ENCODE assay signal across 31 cellular contexts in the genomic region with DNA sequence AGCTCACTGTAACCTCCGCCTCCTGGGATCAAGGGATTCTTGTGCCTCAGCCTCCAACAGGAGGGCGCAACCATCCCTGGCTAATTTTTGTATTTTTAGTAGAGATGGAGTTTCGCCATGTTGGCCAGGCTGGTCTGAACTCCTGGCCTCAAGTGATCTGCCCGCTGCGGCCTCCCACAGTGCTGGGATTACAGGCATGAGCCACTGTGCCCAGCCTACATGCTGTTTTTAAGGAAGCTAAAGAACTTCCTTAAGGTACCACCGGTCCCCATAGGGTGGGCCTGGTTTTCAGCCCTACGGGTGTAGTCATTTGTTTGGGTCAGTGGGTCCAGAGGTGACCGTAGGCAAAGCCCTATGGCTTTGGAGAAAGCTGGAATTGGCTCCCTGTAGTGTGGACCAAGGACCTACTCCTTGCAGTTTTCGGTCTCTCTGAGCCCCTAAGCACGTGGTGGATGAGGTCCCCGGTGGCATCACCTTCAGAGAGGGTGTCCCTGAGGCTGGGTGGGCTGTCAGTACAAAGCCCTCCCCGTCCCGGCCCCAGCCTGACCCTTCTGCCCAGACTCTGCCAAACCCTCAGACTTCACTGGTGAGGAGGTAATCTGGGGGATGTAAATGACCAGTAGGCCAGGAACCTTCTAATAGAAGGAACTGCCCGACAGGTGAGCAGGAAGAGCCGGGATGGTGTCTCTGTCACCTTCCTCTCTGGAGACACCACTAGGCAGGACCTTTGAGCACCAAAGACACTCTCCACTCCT. TPM values are rescaled to one million over a fixed set of nuclear protein-coding genes. Genes with fewer than 3 reads are reported as not detected.
"Had no signal": no experiment of that assay in that cellular context is flagged by ENCODE, and none has a peak within 500 bp of the region (broad histone marks: within the 10 kb centered on the region; RNA-seq: fewer than 3 reads in every experiment).

No MANE protein-coding gene starts in this region.

- H3K9me3 ChIP-seq: adrenal gland, body of pancreas, pancreas, prostate gland, sigmoid colon, suprapubic skin, tibial artery had no signal

- FAIRE-seq: islet of Langerhans, pancreas, small intestine had no signal

- H3K27ac Mint-ChIP-seq: activated CD8-positive, alpha-beta memory T cell treated with anti-CD3 and anti-CD28 coated beads, Interleukin-2, amount 10 ng/mL, durations not matched to agents 7 days and 5 days; activated CD8-positive, alpha-beta T cell treated with anti-CD3 and anti-CD28 coated beads, Interleukin-2, amount 10 ng/mL, durations not matched to agents 7 days and 5 days; T-helper 1 cell treated with Interleukin-12 subunit alpha and Interleukin-12 subunit beta and Interleukin-4 antibody, amounts not matched to agents 30 μg/mL and 1 μg/mL, for 36 hours; WTC11 had no signal

- H3K27ac ChIP-seq: adrenal gland, body of pancreas, cardiac muscle cell, coronary artery, dorsolateral prefrontal cortex, pancreas, sigmoid colon, suprapubic skin, tibial artery had no signal

- H3K36me3 ChIP-seq: cardiac muscle cell, prostate gland had no signal

- H3K4me3 ChIP-seq: adrenal gland, body of pancreas, cardiac muscle cell, coronary artery, dorsolateral prefrontal cortex, pancreas, prostate gland, sigmoid colon, suprapubic skin, tibial artery had no signal

- DNase-seq: activated CD4-positive, alpha-beta T cell treated with anti-CD3 and anti-CD28 coated beads for 1 hour; activated CD8-positive, alpha-beta memory T cell treated with anti-CD3 and anti-CD28 coated beads, Interleukin-2, amount 10 ng/mL, durations not matched to agents 7 days and 5 days; activated CD8-positive, alpha-beta T cell treated with anti-CD3 and anti-CD28 coated beads, Interleukin-2, amount 10 ng/mL, durations not matched to agents 7 days and 5 days; activated gamma-delta T cell treated with Interleukin-2 at 50 U/mL for 16 hours; adrenal gland; body of pancreas; effector memory CD4-positive, alpha-beta T cell; glutamatergic neuron; midbrain; naive thymus-derived CD4-positive, alpha-beta T cell; nucleus accumbens; pancreas; small intestine; stimulated activated CD4-positive, alpha-beta T cell treated with anti-CD3 and anti-CD28 coated beads, Interleukin-1b, Interleukin-23, amount 100 ng/mL, for 48 hours; stimulated activated CD4-positive, alpha-beta T cell treated with anti-CD3 and anti-CD28 coated beads, Interleukin-4, amount 100 ng/mL, for 4 hours; stimulated activated CD8-positive, alpha-beta memory T cell treated with anti-CD3 and anti-CD28 coated beads, Interleukin-4, amount 100 ng/mL, for 48 hours; stimulated activated naive CD4-positive, alpha-beta T cell; SW 1271; tibial artery had no signal

- ATAC-seq: activated CD8-positive, alpha-beta memory T cell treated with anti-CD3 and anti-CD28 coated beads, Interleukin-2, amount 10 ng/mL, durations not matched to agents 7 days and 5 days; activated CD8-positive, alpha-beta T cell treated with anti-CD3 and anti-CD28 coated beads, Interleukin-2, amount 10 ng/mL, durations not matched to agents 7 days and 5 days; activated naive CD4-positive, alpha-beta T cell treated with anti-CD3 and anti-CD28 coated beads, Interleukin-2, amount 50 U/mL, for 72 hours; body of pancreas; naive thymus-derived CD4-positive, alpha-beta T cell; pancreas; WTC11 had no signal

- H3K4me3 Mint-ChIP-seq: activated CD8-positive, alpha-beta memory T cell treated with anti-CD3 and anti-CD28 coated beads, Interleukin-2, amount 10 ng/mL, durations not matched to agents 7 days and 5 days; activated CD8-positive, alpha-beta T cell treated with anti-CD3 and anti-CD28 coated beads, Interleukin-2, amount 10 ng/mL, durations not matched to agents 7 days and 5 days; naive thymus-derived CD4-positive, alpha-beta T cell; T-helper 1 cell treated with Interleukin-12 subunit alpha and Interleukin-12 subunit beta and Interleukin-4 antibody, amounts not matched to agents 30 μg/mL and 1 μg/mL, for 36 hours; WTC11 had no signal

- H3K9me3 Mint-ChIP-seq: activated naive CD4-positive, alpha-beta T cell treated with anti-CD3 and anti-CD28 coated beads, Interleukin-2, amount 50 U/mL, for 72 hours; naive thymus-derived CD4-positive, alpha-beta T cell; T-helper 1 cell treated with Interleukin-12 subunit alpha and Interleukin-12 subunit beta and Interleukin-4 antibody, amounts not matched to agents 30 μg/mL and 1 μg/mL, for 36 hours; WTC11 had no signal

- H3K36me3 Mint-ChIP-seq: activated naive CD4-positive, alpha-beta T cell treated with anti-CD3 and anti-CD28 coated beads, Interleukin-2, amount 50 U/mL, for 72 hours; WTC11 had no signal

- H3K27me3 Mint-ChIP-seq: activated CD8-positive, alpha-beta memory T cell treated with anti-CD3 and anti-CD28 coated beads, Interleukin-2, amount 10 ng/mL, durations not matched to agents 7 days and 5 days; naive thymus-derived CD4-positive, alpha-beta T cell had no signal

- H3K27me3 ChIP-seq: adrenal gland, body of pancreas, cardiac muscle cell, dorsolateral prefrontal cortex, pancreas, sigmoid colon, suprapubic skin, tibial artery had no signal

- H3K4me1 ChIP-seq: adrenal gland, pancreas had no signal

RNA-seq across cellular contexts. Expression of a gene that starts 30.5 kb away (rescaled TPM):
- polyA plus RNA-seq: neural cell had no signal

RNA-seq across cellular contexts. Expression of a gene that starts 42.3 kb away (rescaled TPM):
- total RNA-seq: activated CD8-positive, alpha-beta memory T cell treated with anti-CD3 and anti-CD28 coated beads, Interleukin-2, amount 10 ng/mL, durations not matched to agents 7 days and 5 days; activated CD8-positive, alpha-beta T cell treated with anti-CD3 and anti-CD28 coated beads, Interleukin-2, amount 10 ng/mL, durations not matched to agents 7 days and 5 days; activated naive CD4-positive, alpha-beta T cell treated with anti-CD3 and anti-CD28 coated beads, Interleukin-2, amount 50 U/mL, for 72 hours; cardiac muscle cell; epithelial cell of proximal tubule; naive thymus-derived CD4-positive, alpha-beta T cell had no signal
- polyA plus RNA-seq: naive thymus-derived CD4-positive, alpha-beta T cell; neural cell had no signal
